ENCODE assay signal across 1 cellular context in genomic region chr13:90233933-90234672, GRCh38.
TF ChIP-seq lines count a peak whose summit lies in the region.

No MANE protein-coding gene starts in this region.

TF ChIP-seq in GM23338, 12 proteins besides CTCF, POLR2A, EP300 and RAD21 (continued from another document):
- no peak for TF ChIP-seq ZNF462 (CRISPR knock-in tag; IDR thresholded peaks at IDR 0.05)
TF ChIP-seq in GM23338: peak in this region for 0.
